ENCODE assay signal across 1 cellular context in the genomic region with DNA sequence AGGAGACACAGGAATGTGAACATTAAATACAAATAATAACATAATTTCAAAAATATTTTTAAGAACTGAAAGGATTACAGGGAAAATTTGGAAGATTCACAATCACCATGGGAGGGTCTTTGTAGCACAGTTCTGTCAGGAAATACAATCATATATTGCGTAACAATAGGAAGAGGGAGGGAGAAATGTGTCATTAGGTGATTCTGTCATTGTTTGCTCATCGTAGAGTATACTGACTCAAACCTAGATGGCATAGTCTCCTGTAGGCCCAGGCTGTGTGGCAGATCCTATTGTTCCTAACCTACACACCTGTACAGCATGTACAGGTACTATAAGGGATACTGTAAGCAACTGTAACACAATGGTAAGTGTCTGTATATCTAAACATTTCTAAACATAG.
TF ChIP-seq lines count a peak whose summit lies in the region.

No MANE protein-coding gene starts in this region.

TF ChIP-seq in K562, 482 proteins besides CTCF, POLR2A, EP300 and RAD21:
- TF ChIP-seq CEBPG (CRISPR knock-in tag; IDR thresholded peaks at IDR 0.05) (peak; percentile 43; the same call in 1 of the 2 replicates), CEBPG (tag; conservative IDR thresholded peaks at IDR 0.05 in 1 of 2, IDR thresholded peaks at IDR 0.05 in 1 of 2) (peak; percentile 86 to 87), CEBPB (tag; IDR thresholded peaks at IDR 0.05) (peak; percentile 92), ETV1 (tag; conservative IDR thresholded peaks at IDR 0.05; ENCODE audit: low read depth) (no peak), POU5F1 (IDR thresholded peaks at IDR 0.05; ENCODE audit: borderline replicate concordance, low read depth, low read length, partially characterized antibody) (no peak)
- TF ChIP-seq, protein P1, sequence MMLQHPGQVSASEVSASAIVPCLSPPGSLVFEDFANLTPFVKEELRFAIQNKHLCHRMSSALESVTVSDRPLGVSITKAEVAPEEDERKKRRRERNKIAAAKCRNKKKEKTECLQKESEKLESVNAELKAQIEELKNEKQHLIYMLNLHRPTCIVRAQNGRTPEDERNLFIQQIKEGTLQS (IDR thresholded peaks at IDR 0.05): 0 out of 2 replicates have a peak, but pooled peaks have one; percentile 9
- TF ChIP-seq, protein P1 (CRISPR knock-in tag; conservative IDR thresholded peaks at IDR 0.05): no peak
